In genomic region chr3:9222049-9222448, GRCh38 we compare ENCODE assay signal across 20 cellular contexts. TPM values are rescaled to one million over a fixed set of nuclear protein-coding genes. Genes with fewer than 3 reads are reported as not detected.
A peak's percentile ranks its signal among the peaks of the same experiment; 100 is the strongest.
DNase-seq lines count a peak whose midpoint lies in the region; ATAC-seq, FAIRE-seq and TF ChIP-seq lines count a peak whose summit lies in the region.
"Had no signal": no experiment of that assay in that cellular context is flagged by ENCODE, and none has a peak within 500 bp of the region (broad histone marks: within the 10 kb centered on the region; RNA-seq: fewer than 3 reads in every experiment).

No MANE protein-coding gene starts in this region.

- H3K27ac Mint-ChIP-seq in WTC11 = peak overlapping the region; percentile 0; the same call in 1 of the 2 replicates
- H3K27ac Mint-ChIP-seq: B cell; CD8-positive, alpha-beta T cell had no signal

- H3K4me3 Mint-ChIP-seq in WTC11 = no peak overlapping the region
- H3K4me3 Mint-ChIP-seq: B cell; CD4-positive, CD25-positive, alpha-beta regulatory T cell; CD8-positive, alpha-beta T cell had no signal

- peak; percentile 48 for DNase-seq in NCI-H2029 (lab: John Stamatoyannopoulos, UW)
- no peak for DNase-seq in NCI-H2029 treated with DMSO at 0.1 percent for 48 hours (lab: John Stamatoyannopoulos, UW)
- DNase-seq in GM12892 (ENCODE audit: insufficient read length) = no peak
- DNase-seq in WTC11 (ENCODE audit: low spot score) = no peak
- peak; percentile 82 for DNase-seq in mesenteric fat pad (ENCODE audit: low spot score)
- DNase-seq in head of caudate nucleus = no peak
- DNase-seq: Caco-2; CD8-positive, alpha-beta T cell; DMS153; DND-41; GOT3; HCEC 1CT had no signal

- peak; percentile 66 for FAIRE-seq in GM12892 (lab: Jason Lieb, UNC)
- FAIRE-seq: A204.1, G401.6, GM18507, H54 had no signal

- no peaks in the 10 kb centered on the region for H3K36me3 Mint-ChIP-seq in WTC11
- H3K36me3 Mint-ChIP-seq: CD8-positive, alpha-beta T cell had no signal

- intact Hi-C loops in head of caudate nucleus (cut with DNase I) = no loop called here

- POLR2A ChIA-PET in WTC11 (lab: Charles Lee) = no interaction called here

- H3K9me3 Mint-ChIP-seq in WTC11 = no peaks in the 10 kb centered on the region
- H3K9me3 Mint-ChIP-seq: CD4-positive, CD25-positive, alpha-beta regulatory T cell; CD8-positive, alpha-beta T cell had no signal

- TF ChIP-seq CTCF in WTC11 (IDR thresholded peaks at IDR 0.05) = no peak

- H3K27me3 Mint-ChIP-seq in WTC11 (ENCODE audit: low read depth) = no peaks in the 10 kb centered on the region; the same call in 1 of the 2 replicates
- H3K27me3 Mint-ChIP-seq: B cell; CD4-positive, CD25-positive, alpha-beta regulatory T cell had no signal

- ATAC-seq in WTC11 (no peak), HG03175 (IDR thresholded peaks at IDR 0.05; ENCODE audit: unreplicated experiment) (no peak), HG03095 (IDR thresholded peaks at IDR 0.05; ENCODE audit: unreplicated experiment) (no peak)
- ATAC-seq: CD8-positive, alpha-beta T cell had no signal

- H3K4me1 Mint-ChIP-seq in WTC11 = peaks cover 39% of the 10 kb centered on the region
- H3K4me1 Mint-ChIP-seq: B cell had no signal

- TF ChIP-seq POLR2A in GM12892 (IDR thresholded peaks at IDR 0.05; ENCODE audit: low read depth, low read length) = no peak

- CTCF ChIA-PET in WTC11 (lab: Charles Lee) = no interaction called here

TF ChIP-seq in WTC11, 78 proteins besides CTCF, POLR2A, EP300 and RAD21:
- TF ChIP-seq ATF2 (CRISPR knock-in tag; IDR thresholded peaks at IDR 0.05; ENCODE audit: borderline replicate concordance, low read depth) (no peak), ZSCAN18 (CRISPR knock-in tag; IDR thresholded peaks at IDR 0.05) (no peak), ATF6 (CRISPR knock-in tag; IDR thresholded peaks at IDR 0.05) (no peak), ZBTB43 (CRISPR knock-in tag; IDR thresholded peaks at IDR 0.05) (no peak), USF2 (CRISPR knock-in tag; IDR thresholded peaks at IDR 0.05) (no peak), CDX4 (CRISPR knock-in tag; IDR thresholded peaks at IDR 0.05; ENCODE audit: borderline replicate concordance) (no peak), SMAD3 (CRISPR knock-in tag; IDR thresholded peaks at IDR 0.05; ENCODE audit: borderline replicate concordance) (no peak), PREB (CRISPR knock-in tag; IDR thresholded peaks at IDR 0.05; ENCODE audit: borderline replicate concordance) (no peak), GRHL2 (CRISPR knock-in tag; IDR thresholded peaks at IDR 0.05; ENCODE audit: insufficient replicate concordance, severe bottlenecking) (no peak), NR3C1 (CRISPR knock-in tag; conservative IDR thresholded peaks at IDR 0.05; ENCODE audit: low read depth) (no peak), NFYB (CRISPR knock-in tag; conservative IDR thresholded peaks at IDR 0.05; ENCODE audit: low read depth) (no peak), GTF2I (CRISPR knock-in tag; conservative IDR thresholded peaks at IDR 0.05) (no peak), ZNF138 (CRISPR knock-in tag; conservative IDR thresholded peaks at IDR 0.05) (no peak), RORB (CRISPR knock-in tag; IDR thresholded peaks at IDR 0.05) (no peak), E2F1 (CRISPR knock-in tag; IDR thresholded peaks at IDR 0.05) (no peak), NR2C2 (CRISPR knock-in tag; IDR thresholded peaks at IDR 0.05) (no peak), SMAD4 (CRISPR knock-in tag; IDR thresholded peaks at IDR 0.05) (no peak), FOXK1 (CRISPR knock-in tag; IDR thresholded peaks at IDR 0.05) (no peak)
TF ChIP-seq in WTC11: peak in this region for 0.

RNA-seq across cellular contexts. Expression of gene SRGAP3, which starts 27.4 kb away (rescaled TPM):
- polyA plus RNA-seq in GM12892 (2012; ENCODE audit: missing spikeins) = 7.3 TPM
- total RNA-seq in WTC11 (2021) (11.8 to 17.9 TPM (median 12.1 TPM) in 3 replicates), mesenteric fat pad (2.7 TPM)

Comparison
In these comparisons a context has a peak if more than half of its experiments do, and no peak if none do; other contexts are left out.
1. DNase-seq: peak in NCI-H2029 (single experiment) and mesenteric fat pad (single experiment); none in NCI-H2029 treated with DMSO at 0.1 percent for 48 hours (single experiment), GM12892 (single experiment), WTC11 (single experiment) and head of caudate nucleus (0 of 42).